1 cellular context compared by ENCODE assay signal in genomic region chrX:132592880-132593279, GRCh38.
TF ChIP-seq lines count a peak whose summit lies in the region.

No MANE protein-coding gene starts in this region.

TF ChIP-seq in WTC11, 78 proteins besides CTCF, POLR2A, EP300 and RAD21 (continued from another document):
- TF ChIP-seq GABPB1 (CRISPR knock-in tag; IDR thresholded peaks at IDR 0.05) (no peak), NR3C1 (CRISPR knock-in tag; conservative IDR thresholded peaks at IDR 0.05; ENCODE audit: low read depth) (no peak)
- TF ChIP-seq, protein P1, sequence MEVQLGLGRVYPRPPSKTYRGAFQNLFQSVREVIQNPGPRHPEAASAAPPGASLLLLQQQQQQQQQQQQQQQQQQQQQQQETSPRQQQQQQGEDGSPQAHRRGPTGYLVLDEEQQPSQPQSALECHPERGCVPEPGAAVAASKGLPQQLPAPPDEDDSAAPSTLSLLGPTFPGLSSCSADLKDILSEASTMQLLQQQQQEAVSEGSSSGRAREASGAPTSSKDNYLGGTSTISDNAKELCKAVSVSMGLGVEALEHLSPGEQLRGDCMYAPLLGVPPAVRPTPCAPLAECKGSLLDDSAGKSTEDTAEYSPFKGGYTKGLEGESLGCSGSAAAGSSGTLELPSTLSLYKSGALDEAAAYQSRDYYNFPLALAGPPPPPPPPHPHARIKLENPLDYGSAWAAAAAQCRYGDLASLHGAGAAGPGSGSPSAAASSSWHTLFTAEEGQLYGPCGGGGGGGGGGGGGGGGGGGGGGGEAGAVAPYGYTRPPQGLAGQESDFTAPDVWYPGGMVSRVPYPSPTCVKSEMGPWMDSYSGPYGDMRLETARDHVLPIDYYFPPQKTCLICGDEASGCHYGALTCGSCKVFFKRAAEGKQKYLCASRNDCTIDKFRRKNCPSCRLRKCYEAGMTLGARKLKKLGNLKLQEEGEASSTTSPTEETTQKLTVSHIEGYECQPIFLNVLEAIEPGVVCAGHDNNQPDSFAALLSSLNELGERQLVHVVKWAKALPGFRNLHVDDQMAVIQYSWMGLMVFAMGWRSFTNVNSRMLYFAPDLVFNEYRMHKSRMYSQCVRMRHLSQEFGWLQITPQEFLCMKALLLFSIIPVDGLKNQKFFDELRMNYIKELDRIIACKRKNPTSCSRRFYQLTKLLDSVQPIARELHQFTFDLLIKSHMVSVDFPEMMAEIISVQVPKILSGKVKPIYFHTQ (CRISPR knock-in tag; IDR thresholded peaks at IDR 0.05): no peak
- TF ChIP-seq, protein P2, sequence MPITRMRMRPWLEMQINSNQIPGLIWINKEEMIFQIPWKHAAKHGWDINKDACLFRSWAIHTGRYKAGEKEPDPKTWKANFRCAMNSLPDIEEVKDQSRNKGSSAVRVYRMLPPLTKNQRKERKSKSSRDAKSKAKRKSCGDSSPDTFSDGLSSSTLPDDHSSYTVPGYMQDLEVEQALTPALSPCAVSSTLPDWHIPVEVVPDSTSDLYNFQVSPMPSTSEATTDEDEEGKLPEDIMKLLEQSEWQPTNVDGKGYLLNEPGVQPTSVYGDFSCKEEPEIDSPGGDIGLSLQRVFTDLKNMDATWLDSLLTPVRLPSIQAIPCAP (CRISPR knock-in tag; IDR thresholded peaks at IDR 0.05): no peak
TF ChIP-seq in WTC11: peak in this region for 0.
